Comparison of ENCODE assay signal across 24 cellular contexts in genomic region chr3:3065876-3066275, GRCh38. TPM values are rescaled to one million over a fixed set of nuclear protein-coding genes. Genes with fewer than 3 reads are reported as not detected.
DNase-seq lines count a peak whose midpoint lies in the region; ATAC-seq and TF ChIP-seq lines count a peak whose summit lies in the region.
"Had no signal": no experiment of that assay in that cellular context is flagged by ENCODE, and none has a peak within 500 bp of the region (broad histone marks: within the 10 kb centered on the region; RNA-seq: fewer than 3 reads in every experiment).

No MANE protein-coding gene starts in this region.

- H3K36me3 ChIP-seq in mesendoderm (ENCODE audit: control insufficient read depth, insufficient read depth, low read length): no peaks in the 10 kb centered on the region
- H3K36me3 ChIP-seq: neutrophil, right lobe of liver, SJSA1 had no signal

- H3K9me3 Mint-ChIP-seq in progenitor cell of endocrine pancreas (ENCODE audit: low read depth): no peaks in the 10 kb centered on the region
- H3K9me3 Mint-ChIP-seq: activated T-helper 2 cell treated with anti-CD3 and anti-CD28 coated beads, Interferon-gamma antibody, Interleukin-2, Interleukin-4, amounts not matched to agents 10 μg/mL and 5 μg/mL and 100 μg/mL, durations not matched to agents 14 hours and 24 hours and 36 hours; effector memory CD8-positive, alpha-beta T cell; T-helper 2 cell treated with Interferon-gamma antibody and Interleukin-4, amounts not matched to agents 5 μg/mL and 100 μg/mL, for 36 hours had no signal

- no peaks in the 10 kb centered on the region for H3K27me3 Mint-ChIP-seq in progenitor cell of endocrine pancreas
- H3K27me3 Mint-ChIP-seq: effector memory CD8-positive, alpha-beta T cell had no signal

- DNase-seq in RPMI7951 (ENCODE audit: low read depth): peak; percentile 26
- peak; percentile 29 for DNase-seq in mesendoderm
- DNase-seq in islet precursor cell: no peak
- no peak for DNase-seq in epidermal melanocyte (ENCODE audit: insufficient read length, low spot score)
- DNase-seq in activated gamma-delta T cell (lab: John Stamatoyannopoulos, UW): no peak
- no peak for DNase-seq in progenitor cell of endocrine pancreas (ENCODE audit: low spot score, unreplicated experiment)
- DNase-seq: cerebellar nuclear complex; effector memory CD8-positive, alpha-beta T cell; EL; HCEC 1CT; left cardiac atrium; MM.1S; mucosa of descending colon; NCI-H1694; NCI-H446 treated with DMSO at 0.1 percent for 48 hours; right lobe of liver had no signal

- no peak overlapping the region for H3K4ac ChIP-seq in mesendoderm (ENCODE audit: low read depth, low read length)

- no peak overlapping the region for H3K18ac ChIP-seq in mesendoderm (ENCODE audit: low read length)

- H3K36me3 Mint-ChIP-seq in progenitor cell of endocrine pancreas (ENCODE audit: insufficient read depth): no peaks in the 10 kb centered on the region

- no peak overlapping the region for H2BK15ac ChIP-seq in mesendoderm (replicated peaks; ENCODE audit: low read depth)

- H2AK5ac ChIP-seq in mesendoderm (ENCODE audit: low read length): no peak overlapping the region

- no peak overlapping the region for H4K8ac ChIP-seq in mesendoderm (ENCODE audit: low read depth, low read length)

- no peak overlapping the region for H4K5ac ChIP-seq in mesendoderm (ENCODE audit: low read length)

- no peak overlapping the region for H3K56ac ChIP-seq in mesendoderm (ENCODE audit: low read length)

- ATAC-seq in GM18502 (IDR thresholded peaks at IDR 0.05; ENCODE audit: poor library complexity, unreplicated experiment) (peak; percentile 43), HG02571 (IDR thresholded peaks at IDR 0.05; ENCODE audit: unreplicated experiment) (peak; percentile 4)
- ATAC-seq: activated CD4-positive, CD25-positive, alpha-beta regulatory T cell treated with anti-CD3 and anti-CD28 coated beads, Interleukin-2, amount 50 U/mL, for 24 hours; effector memory CD8-positive, alpha-beta T cell; mucosa of descending colon; right lobe of liver had no signal

- H3K4me2 ChIP-seq in mesendoderm (ENCODE audit: low read length): no peak overlapping the region

- no peak overlapping the region for H3K27ac Mint-ChIP-seq in progenitor cell of endocrine pancreas
- H3K27ac Mint-ChIP-seq: activated T-helper 2 cell treated with anti-CD3 and anti-CD28 coated beads, Interferon-gamma antibody, Interleukin-2, Interleukin-4, amounts not matched to agents 10 μg/mL and 5 μg/mL and 100 μg/mL, durations not matched to agents 14 hours and 24 hours and 36 hours; effector memory CD8-positive, alpha-beta T cell; T-helper 2 cell treated with Interferon-gamma antibody and Interleukin-4, amounts not matched to agents 5 μg/mL and 100 μg/mL, for 36 hours had no signal

- H3K23ac ChIP-seq in mesendoderm (ENCODE audit: low read length): no peak overlapping the region

- no peak overlapping the region for H2BK5ac ChIP-seq in mesendoderm (ENCODE audit: low read length)

- no peak overlapping the region for H2BK120ac ChIP-seq in mesendoderm (ENCODE audit: low read depth, low read length)

- H3K4me1 Mint-ChIP-seq in progenitor cell of endocrine pancreas (ENCODE audit: low read depth): no peaks in the 10 kb centered on the region

- no CpG with 5 or more reads among the region's 2 CpGs for WGBS in mesendoderm (ENCODE audit: extremely low coverage, insufficient coverage, low lambda C conversion rate)

- no peaks in the 10 kb centered on the region for H3K79me1 ChIP-seq in mesendoderm (ENCODE audit: low read length)

- H3K4me3 Mint-ChIP-seq in progenitor cell of endocrine pancreas (ENCODE audit: low read depth): no peak overlapping the region
- H3K4me3 Mint-ChIP-seq: effector memory CD8-positive, alpha-beta T cell; T-helper 2 cell treated with Interferon-gamma antibody and Interleukin-4, amounts not matched to agents 5 μg/mL and 100 μg/mL, for 36 hours had no signal

- H3K9ac ChIP-seq in mesendoderm (ENCODE audit: low read length): no peak overlapping the region

- no peak for TF ChIP-seq CTCF in progenitor cell of endocrine pancreas (IDR thresholded peaks at IDR 0.05; ENCODE audit: unreplicated experiment)

- H3K4me1 ChIP-seq in mesendoderm (ENCODE audit: control insufficient read depth, low read depth, low read length): peaks cover 3% of the 10 kb centered on the region
- H3K4me1 ChIP-seq: right lobe of liver, SJSA1 had no signal

- no peaks in the 10 kb centered on the region for H3K79me2 ChIP-seq in mesendoderm (ENCODE audit: control insufficient read depth, insufficient read depth, low read length)

- H3K27me3 ChIP-seq in mesendoderm (ENCODE audit: insufficient read depth, low read length, poor library complexity): no peaks in the 10 kb centered on the region
- H3K27me3 ChIP-seq: neutrophil, right lobe of liver, SJSA1 had no signal

- H3K4me3 ChIP-seq in mesendoderm (ENCODE audit: low read length): no peak overlapping the region
- H3K4me3 ChIP-seq: mucosa of descending colon, right lobe of liver, SJSA1 had no signal

- H3K27ac ChIP-seq in mesendoderm (ENCODE audit: low read depth, low read length): no peak overlapping the region
- H3K27ac ChIP-seq: neutrophil, right lobe of liver, SJSA1 had no signal

RNA-seq across cellular contexts. Expression of gene IL5RA, which starts 44.3 kb away (rescaled TPM):
- not detected in 2 replicates for total RNA-seq in RPMI7951 (2014; rRNA removed; shearing (Covaris generic))
- 0.03 TPM for polyA plus RNA-seq in mesendoderm (2013, experiment 1 of 2)
- polyA plus RNA-seq in mesendoderm (2013, experiment 2 of 2): not detected
- 0.11 TPM in 1 of 2 replicates, not detected in the other for total RNA-seq in progenitor cell of endocrine pancreas
- total RNA-seq: activated T-helper 2 cell treated with anti-CD3 and anti-CD28 coated beads, Interferon-gamma antibody, Interleukin-2, Interleukin-4, amounts not matched to agents 10 μg/mL and 5 μg/mL and 100 μg/mL, durations not matched to agents 14 hours and 24 hours and 36 hours; fibroblast of villous mesenchyme; right lobe of liver; SJSA1 had no signal

Comparison
In these comparisons a context has a peak if more than half of its experiments do, and no peak if none do; other contexts are left out.
1. DNase-seq: peak in RPMI7951 (single experiment) and mesendoderm (single experiment); none in islet precursor cell (single experiment), epidermal melanocyte (single experiment), activated gamma-delta T cell (single experiment) and progenitor cell of endocrine pancreas (single experiment).